16 cellular contexts compared by ENCODE assay signal in the genomic region with DNA sequence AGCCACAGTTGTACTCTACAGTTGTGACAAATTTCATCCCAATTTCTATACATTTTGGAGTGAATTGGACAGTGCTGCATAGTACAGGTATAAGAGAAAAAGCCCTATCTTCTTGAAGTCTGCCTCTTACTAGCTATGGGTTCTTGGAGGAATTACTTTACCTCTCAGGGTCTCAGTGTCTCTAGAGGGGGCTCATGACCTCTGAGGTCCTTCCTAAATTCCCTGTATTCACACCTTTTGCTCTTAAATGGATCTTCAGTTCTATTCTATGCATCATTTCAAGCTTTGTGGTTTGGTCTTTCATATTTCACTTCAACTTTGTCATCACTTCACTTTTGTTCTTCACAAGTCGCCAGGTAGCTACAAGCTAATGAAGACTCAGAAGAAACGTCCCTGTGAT.
A peak's percentile ranks its signal among the peaks of the same experiment; 100 is the strongest.
DNase-seq lines count a peak whose midpoint lies in the region; ATAC-seq and TF ChIP-seq lines count a peak whose summit lies in the region.
"Had no signal": no experiment of that assay in that cellular context is flagged by ENCODE, and none has a peak within 500 bp of the region (broad histone marks: within the 10 kb centered on the region; RNA-seq: fewer than 3 reads in every experiment).

No MANE protein-coding gene starts in this region.

- DNase-seq in H7 (peak; percentile 20), WTC11 (ENCODE audit: low spot score) (no peak), iPS-NIHi7 (ENCODE audit: extremely low spot score) (peak; percentile 20), lower lobe of right lung (no peak), ACHN (no peak), immature natural killer cell (no peak)
- no peak for DNase-seq in activated CD4-positive, alpha-beta T cell treated with anti-CD3 and anti-CD28 coated beads for 4 hours
- DNase-seq: 8988T; C1 segment of cervical spinal cord; Caco-2; CD4-positive, alpha-beta memory T cell; DMS153; DND-41; GM23248; HCEC 1CT had no signal

- TF ChIP-seq CTCF in WTC11 (IDR thresholded peaks at IDR 0.05) (no peak), lower lobe of right lung (IDR thresholded peaks at IDR 0.05) (no peak)

- no peaks in the 10 kb centered on the region for H3K4me1 Mint-ChIP-seq in WTC11
- no peaks in the 10 kb centered on the region for H3K4me1 Mint-ChIP-seq in immature natural killer cell
- H3K4me1 Mint-ChIP-seq: CD4-positive, alpha-beta memory T cell had no signal

- H3K36me3 Mint-ChIP-seq in WTC11 (no peaks in the 10 kb centered on the region), immature natural killer cell (no peaks in the 10 kb centered on the region)
- H3K36me3 Mint-ChIP-seq: CD4-positive, alpha-beta memory T cell had no signal

- no peak overlapping the region for H3K4me3 ChIP-seq in H7 (ENCODE audit: insufficient read depth, low read depth, low read length)
- no peak overlapping the region for H3K4me3 ChIP-seq in lower lobe of right lung
- H3K4me3 ChIP-seq: A549, GM23248 had no signal

- no peaks in the 10 kb centered on the region for H3K9me3 ChIP-seq in lower lobe of right lung
- H3K9me3 ChIP-seq: A549, Caco-2 had no signal

- H3K4me3 Mint-ChIP-seq in WTC11 (no peak overlapping the region), immature natural killer cell (no peak overlapping the region)
- H3K4me3 Mint-ChIP-seq: CD4-positive, alpha-beta memory T cell had no signal

- ATAC-seq in WTC11 (peak; percentile 32; the same call in 1 of the 2 replicates), lower lobe of right lung (no peak)
- ATAC-seq: A549 had no signal

- CTCF ChIA-PET in WTC11 (lab: Charles Lee) = interaction anchor here (0.5 to 2.6 kb wide), 23 partner anchors 10 to 948 kb away, joined by 3 to 29 read pairs (median 4); a partner anchor contains a TSS

- H3K9me3 Mint-ChIP-seq in WTC11 (peaks cover 20% of the 10 kb centered on the region), immature natural killer cell (peaks cover 0 to 2% (median 0%) of the 10 kb centered on the region in 6 donors)

- H3K27me3 ChIP-seq in H7 (ENCODE audit: control insufficient read depth, insufficient read depth, low read length) (no peaks in the 10 kb centered on the region), lower lobe of right lung (ENCODE audit: low read depth) (no peaks in the 10 kb centered on the region)

- H3K27ac ChIP-seq in lower lobe of right lung = no peak overlapping the region
- H3K27ac ChIP-seq: A549, GM23248 had no signal

- intact Hi-C loops in lower lobe of right lung (cut with DNase I) = no loop called here

- no peaks in the 10 kb centered on the region for H3K4me1 ChIP-seq in lower lobe of right lung
- H3K4me1 ChIP-seq: A549, Caco-2 had no signal

- in situ Hi-C loops in ACHN (cut with HindIII; ENCODE audit: low pct_ligation_motif_present, low pct_unique_long_range_greater_than_20kb, low sequenced_read_pairs) = no loop called here

- H3K36me3 ChIP-seq in H7 (replicated peaks; ENCODE audit: control insufficient read depth, insufficient read depth, low read length) (no peaks in the 10 kb centered on the region), lower lobe of right lung (no peaks in the 10 kb centered on the region)

- H3K27me3 Mint-ChIP-seq in WTC11 (ENCODE audit: low read depth) = no peaks in the 10 kb centered on the region
- H3K27me3 Mint-ChIP-seq in immature natural killer cell (ENCODE audit: low read depth in 3 of 3) = peaks cover 0 to 5% (median 2%) of the 10 kb centered on the region in 3 donors

- H3K27ac Mint-ChIP-seq in WTC11 (no peak overlapping the region), immature natural killer cell (no peak overlapping the region)
- H3K27ac Mint-ChIP-seq: CD4-positive, alpha-beta memory T cell had no signal

- POLR2A ChIA-PET in WTC11 (lab: Charles Lee) = interaction anchor here (0.5 kb wide), 1 partner anchor 589 kb away, joined by 3 read pairs; no protein-coding TSS in a partner anchor

TF ChIP-seq in WTC11, 78 proteins besides CTCF, POLR2A, EP300 and RAD21:
- TF ChIP-seq GTF2I (CRISPR knock-in tag; conservative IDR thresholded peaks at IDR 0.05) = no peak
- TF ChIP-seq SOX15 (CRISPR knock-in tag; IDR thresholded peaks at IDR 0.05) = no peak
- TF ChIP-seq, protein P1, sequence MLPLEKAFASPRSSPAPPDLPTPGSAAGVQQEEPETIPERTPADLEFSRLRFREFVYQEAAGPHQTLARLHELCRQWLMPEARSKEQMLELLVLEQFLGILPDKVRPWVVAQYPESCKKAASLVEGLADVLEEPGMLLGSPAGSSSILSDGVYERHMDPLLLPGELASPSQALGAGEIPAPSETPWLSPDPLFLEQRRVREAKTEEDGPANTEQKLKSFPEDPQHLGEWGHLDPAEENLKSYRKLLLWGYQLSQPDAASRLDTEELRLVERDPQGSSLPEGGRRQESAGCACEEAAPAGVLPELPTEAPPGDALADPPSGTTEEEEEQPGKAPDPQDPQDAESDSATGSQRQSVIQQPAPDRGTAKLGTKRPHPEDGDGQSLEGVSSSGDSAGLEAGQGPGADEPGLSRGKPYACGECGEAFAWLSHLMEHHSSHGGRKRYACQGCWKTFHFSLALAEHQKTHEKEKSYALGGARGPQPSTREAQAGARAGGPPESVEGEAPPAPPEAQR (CRISPR knock-in tag; IDR thresholded peaks at IDR 0.05) = no peak
- TF ChIP-seq FOXJ3 (CRISPR knock-in tag; IDR thresholded peaks at IDR 0.05; ENCODE audit: borderline replicate concordance) = no peak

Comparison
In these comparisons a context has a peak if more than half of its experiments do, and no peak if none do; other contexts are left out.
1. DNase-seq: peak in H7 (single experiment) and iPS-NIHi7 (single experiment); none in WTC11 (single experiment), activated CD4-positive, alpha-beta T cell treated with anti-CD3 and anti-CD28 coated beads for 4 hours (0 of 2), lower lobe of right lung (single experiment), ACHN (single experiment) and immature natural killer cell (0 of 3).